22 cellular contexts compared by ENCODE assay signal in the genomic region with DNA sequence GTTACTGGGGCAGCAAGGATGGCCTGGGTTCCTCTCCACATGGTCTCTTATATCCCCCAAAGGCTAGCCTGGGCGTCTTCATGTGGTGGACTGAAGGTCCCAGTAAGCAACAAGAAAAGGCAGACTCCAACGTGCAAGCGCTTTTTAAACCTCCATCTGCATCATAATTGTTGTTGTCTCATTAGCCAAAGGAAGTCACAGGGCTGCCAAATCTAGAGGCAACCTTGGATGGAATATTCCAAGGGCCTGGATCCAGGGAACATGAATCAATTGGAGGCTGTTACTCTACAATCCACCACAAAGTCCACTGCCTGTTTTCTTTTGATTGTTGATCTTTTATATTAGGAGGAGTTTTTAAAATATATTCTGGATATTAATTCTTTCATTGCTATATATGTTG.
DNase-seq lines count a peak whose midpoint lies in the region; ATAC-seq, FAIRE-seq and TF ChIP-seq lines count a peak whose summit lies in the region.
"Had no signal": no experiment of that assay in that cellular context is flagged by ENCODE, and none has a peak within 500 bp of the region (broad histone marks: within the 10 kb centered on the region; RNA-seq: fewer than 3 reads in every experiment).

No MANE protein-coding gene starts in this region.

- dilution Hi-C loops in endothelial cell of umbilical vein (cut with MboI; ENCODE audit: extremely low pct_ligation_motif_present, low sequenced_read_pairs), result no loop called here

- H3K27me3 ChIP-seq in endothelial cell of umbilical vein (ENCODE audit: control insufficient read depth in 2 of 2, insufficient read depth in 2 of 2, low read length in 2 of 2), result no peaks in the 10 kb centered on the region
- no peaks in the 10 kb centered on the region for H3K27me3 ChIP-seq in upper lobe of right lung
- no peaks in the 10 kb centered on the region for H3K27me3 ChIP-seq in vagina
- H3K27me3 ChIP-seq: tibial artery had no signal

- H3K9ac ChIP-seq in endothelial cell of umbilical vein (replicated peaks; ENCODE audit: extremely low read depth, insufficient read depth, low read length), result no peak overlapping the region

- peak; percentile 42 for ATAC-seq in left lobe of liver
- no peak for ATAC-seq in upper lobe of right lung
- ATAC-seq in GM18907 (IDR thresholded peaks at IDR 0.05; ENCODE audit: unreplicated experiment), result no peak
- ATAC-seq: stimulated activated effector memory CD8-positive, alpha-beta T cell treated with anti-CD3 and anti-CD28 coated beads, Interleukin-12 subunit alpha, Interleukin-12 subunit beta, amount 100 ng/mL, for 72 hours had no signal

- BruUV-seq in endothelial cell of umbilical vein (replicated peaks; lab: Mats Ljungman, UMichigan), result no TSS peak

- H3K9me3 ChIP-seq in endothelial cell of umbilical vein (replicated peaks; ENCODE audit: control insufficient read depth, insufficient read depth, low read length) (no peaks in the 10 kb centered on the region), upper lobe of right lung (no peaks in the 10 kb centered on the region), vagina (no peaks in the 10 kb centered on the region)
- H3K9me3 ChIP-seq: tibial artery had no signal

- H4K20me1 ChIP-seq in endothelial cell of umbilical vein (replicated peaks; ENCODE audit: control insufficient read depth, extremely low read depth, insufficient read depth, low read length), result no peaks in the 10 kb centered on the region

- H3K4me3 ChIP-seq in endothelial cell of umbilical vein (replicated peaks in 1 of 3; ENCODE audit: insufficient read depth in 1 of 3, low read depth in 1 of 3, low read length in 3 of 3), result no peak overlapping the region
- no peak overlapping the region for H3K4me3 ChIP-seq in upper lobe of right lung
- no peak overlapping the region for H3K4me3 ChIP-seq in vagina
- H3K4me3 ChIP-seq: tibial artery had no signal

- CTCF ChIA-PET in endothelial cell of umbilical vein (lab: Charles Lee), result no interaction called here

- peaks cover 13% of the 10 kb centered on the region for H3K79me2 ChIP-seq in endothelial cell of umbilical vein (ENCODE audit: control insufficient read depth, insufficient read depth, low read length)

- peak; percentile 60 for FAIRE-seq in endothelial cell of umbilical vein (lab: Jason Lieb, UNC)
- no peak for FAIRE-seq in D721Med (lab: Jason Lieb, UNC)
- FAIRE-seq: A204.1 had no signal

- POLR2A ChIA-PET in endothelial cell of umbilical vein (lab: Charles Lee), result no interaction called here

- peak; percentile 28 for DNase-seq in activated effector memory CD4-positive, alpha-beta T cell treated with anti-CD3 and anti-CD28 coated beads, Interleukin-2, amount 50 U/mL, for 16 hours
- DNase-seq in activated effector memory CD4-positive, alpha-beta T cell treated with Interleukin-2 at 50 U/mL for 16 hours, result no peak
- DNase-seq in endothelial cell of umbilical vein (ENCODE audit: low read depth, low spot score) (peak; percentile 67), left lobe of liver (ENCODE audit: low spot score) (no peak), upper lobe of right lung (no peak), vagina (ENCODE audit: extremely low spot score in 2 of 2) (no peak), D721Med (ENCODE audit: insufficient read length, low spot score) (no peak)
- DNase-seq: activated CD4-positive, alpha-beta T cell treated with anti-CD3 and anti-CD28 coated beads, Interleukin-2, amount 10 ng/mL, durations not matched to agents 24 days and 14 days; activated CD8-positive, alpha-beta memory T cell treated with anti-CD3 and anti-CD28 coated beads, Interleukin-2, amount 50 U/mL, for 4 hours; activated naive CD4-positive, alpha-beta T cell treated with anti-CD3 and anti-CD28 coated beads for 36 hours; CD4-positive, alpha-beta T cell; glutamatergic neuron; mesenchymal stem cell; NCI-H1436; nephron progenitor cell; NK-92 treated with Interleukin-12 subunit alpha and Interleukin-12 subunit beta, amount 100 ng/mL, for 24 hours; SW 1271 had no signal

- TF ChIP-seq POLR2A in endothelial cell of umbilical vein (IDR thresholded peaks at IDR 0.05; ENCODE audit: low read depth, low read length) (no peak), vagina (IDR thresholded peaks at IDR 0.05) (no peak)

- H2AFZ ChIP-seq in endothelial cell of umbilical vein (ENCODE audit: low read depth, low read length), result no peak overlapping the region

- no peak overlapping the region for H3K4me2 ChIP-seq in endothelial cell of umbilical vein (ENCODE audit: insufficient read depth, low read length)

- intact Hi-C loops in endothelial cell of umbilical vein (cut with micrococcal nuclease), result no loop called here
- intact Hi-C loops in upper lobe of right lung (cut with DNase I), result no loop called here
- intact Hi-C loops in vagina (cut with DNase I), result no loop called here

- no peaks in the 10 kb centered on the region for H3K9me1 ChIP-seq in endothelial cell of umbilical vein (replicated peaks; ENCODE audit: control insufficient read depth, extremely low read depth, insufficient read depth, low read length)

- H3K27ac ChIP-seq in endothelial cell of umbilical vein (ENCODE audit: insufficient read depth, low read depth, low read length) (no peak overlapping the region), upper lobe of right lung (peak overlapping the region; percentile 42), vagina (no peak overlapping the region)
- H3K27ac ChIP-seq: RWPE1, tibial artery had no signal

- TF ChIP-seq CTCF in endothelial cell of umbilical vein (IDR thresholded peaks at IDR 0.05; ENCODE audit: extremely low read depth in 1 of 2, insufficient read depth in 1 of 2, low read depth in 1 of 2, low read length in 2 of 2) (no peak), upper lobe of right lung (IDR thresholded peaks at IDR 0.05) (no peak), vagina (IDR thresholded peaks at IDR 0.05) (no peak), D721Med (IDR thresholded peaks at IDR 0.05; ENCODE audit: insufficient read depth, missing control alignments) (no peak)

- peaks cover 18% of the 10 kb centered on the region for H3K4me1 ChIP-seq in endothelial cell of umbilical vein (ENCODE audit: control insufficient read depth, extremely low read depth, insufficient read depth, low read length)
- peaks cover 39% of the 10 kb centered on the region for H3K4me1 ChIP-seq in upper lobe of right lung
- H3K4me1 ChIP-seq in vagina, result peaks cover 33% of the 10 kb centered on the region

- no peaks in the 10 kb centered on the region for H3K36me3 ChIP-seq in endothelial cell of umbilical vein (ENCODE audit: control insufficient read depth in 2 of 2, extremely low read depth in 1 of 2, insufficient read depth in 2 of 2, low read length in 2 of 2)
- no peaks in the 10 kb centered on the region for H3K36me3 ChIP-seq in upper lobe of right lung
- H3K36me3 ChIP-seq in vagina, result no peaks in the 10 kb centered on the region
- H3K36me3 ChIP-seq: tibial artery had no signal

TF ChIP-seq in endothelial cell of umbilical vein, 7 proteins besides CTCF, POLR2A, EP300 and RAD21:
- no peak for TF ChIP-seq MYC (IDR thresholded peaks at IDR 0.05; ENCODE audit: low read depth, low read length)
- TF ChIP-seq JUN (IDR thresholded peaks at IDR 0.05; ENCODE audit: borderline replicate concordance, insufficient read depth, insufficient read length, low read depth), result no peak
- no peak for TF ChIP-seq EZH2 (IDR thresholded peaks at IDR 0.05; ENCODE audit: borderline replicate concordance, low read depth, low read length, severe bottlenecking)
- TF ChIP-seq GATA2 (IDR thresholded peaks at IDR 0.05; ENCODE audit: insufficient read depth, insufficient read length, low read depth, low read length), result no peak
- TF ChIP-seq, protein P1, sequence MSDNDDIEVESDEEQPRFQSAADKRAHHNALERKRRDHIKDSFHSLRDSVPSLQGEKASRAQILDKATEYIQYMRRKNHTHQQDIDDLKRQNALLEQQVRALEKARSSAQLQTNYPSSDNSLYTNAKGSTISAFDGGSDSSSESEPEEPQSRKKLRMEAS (IDR thresholded peaks at IDR 0.05; ENCODE audit: insufficient read depth, insufficient read length), result no peak
- TF ChIP-seq FOS (IDR thresholded peaks at IDR 0.05; ENCODE audit: borderline replicate concordance, insufficient read depth, low read length), result no peak
- no peak for TF ChIP-seq POLR2AphosphoS5 (IDR thresholded peaks at IDR 0.05; ENCODE audit: insufficient read depth, low read depth, low read length)

Comparison
In these comparisons a context has a peak if more than half of its experiments do, and no peak if none do; other contexts are left out.
1. DNase-seq: peak in activated effector memory CD4-positive, alpha-beta T cell treated with anti-CD3 and anti-CD28 coated beads, Interleukin-2, amount 50 U/mL, for 16 hours (single experiment) and endothelial cell of umbilical vein (single experiment); none in activated effector memory CD4-positive, alpha-beta T cell treated with Interleukin-2 at 50 U/mL for 16 hours (single experiment), left lobe of liver (single experiment), upper lobe of right lung (single experiment), vagina (0 of 2) and D721Med (single experiment).